Comparison of ENCODE assay signal across 6 cellular contexts in genomic region chr6:153076431-153076830, GRCh38. TPM values are rescaled to one million over a fixed set of nuclear protein-coding genes. Genes with fewer than 3 reads are reported as not detected.
"Had no signal": no experiment of that assay in that cellular context is flagged by ENCODE, and none has a peak within 500 bp of the region (broad histone marks: within the 10 kb centered on the region; RNA-seq: fewer than 3 reads in every experiment).

No MANE protein-coding gene starts in this region.

- DNase-seq: H9, HCEC 1CT, IMR-90 had no signal

- ATAC-seq: GM23338, HepG2, K562 had no signal

- H3K4me3 Mint-ChIP-seq: GM23338, H9 had no signal

- H3K27ac Mint-ChIP-seq: GM23338, H9 had no signal

- H3K9me3 Mint-ChIP-seq: GM23338, H9 had no signal

- H3K4me3 ChIP-seq: GM23338, K562 had no signal

RNA-seq across cellular contexts. Expression of gene RGS17, which starts 54.7 kb away (rescaled TPM):
- total RNA-seq: HepG2, K562 had no signal
